Comparison of ENCODE assay signal across 11 cellular contexts in genomic region chr11:76459299-76459698, GRCh38. TPM values are rescaled to one million over a fixed set of nuclear protein-coding genes. Genes with fewer than 3 reads are reported as not detected.
DNase-seq lines count a peak whose midpoint lies in the region; ATAC-seq, FAIRE-seq and TF ChIP-seq lines count a peak whose summit lies in the region.
"Had no signal": no experiment of that assay in that cellular context is flagged by ENCODE, and none has a peak within 500 bp of the region (broad histone marks: within the 10 kb centered on the region; RNA-seq: fewer than 3 reads in every experiment).

No MANE protein-coding gene starts in this region.

- H3K36me3 ChIP-seq in OCI-LY1 (ENCODE audit: insufficient read depth, low read length) = peaks cover 50% of the 10 kb centered on the region; the same call in 1 of the 2 replicates
- H3K36me3 ChIP-seq in endothelial cell of umbilical vein (ENCODE audit: control insufficient read depth in 2 of 2, extremely low read depth in 1 of 2, insufficient read depth in 2 of 2, low read length in 2 of 2) = peaks cover 3 to 10% of the 10 kb centered on the region in 2 experiments
- H3K36me3 ChIP-seq in small intestine (ENCODE audit: control insufficient read depth in 2 of 2, insufficient read depth in 2 of 2, low read length in 2 of 2) = peaks cover 0 to 3% of the 10 kb centered on the region in 2 donors

- no peaks in the 10 kb centered on the region for H4K20me1 ChIP-seq in OCI-LY1 (ENCODE audit: insufficient read depth, low read length)
- peaks cover 2% of the 10 kb centered on the region for H4K20me1 ChIP-seq in endothelial cell of umbilical vein (replicated peaks; ENCODE audit: control insufficient read depth, extremely low read depth, insufficient read depth, low read length)

- H3K27ac ChIP-seq in OCI-LY1 (ENCODE audit: low read depth, low read length, poor library complexity, severe bottlenecking) = no peak overlapping the region
- H3K27ac ChIP-seq in endothelial cell of umbilical vein (ENCODE audit: insufficient read depth, low read depth, low read length) = no peak overlapping the region
- H3K27ac ChIP-seq in small intestine (ENCODE audit: low read depth in 1 of 2, low read length in 1 of 2) = no peak overlapping the region

- no peak overlapping the region for H2AFZ ChIP-seq in OCI-LY1 (ENCODE audit: low read length)
- H2AFZ ChIP-seq in endothelial cell of umbilical vein (ENCODE audit: low read depth, low read length) = no peak overlapping the region

- H3K9me3 ChIP-seq in OCI-LY1 (ENCODE audit: low read length) (no peaks in the 10 kb centered on the region), endothelial cell of umbilical vein (replicated peaks; ENCODE audit: control insufficient read depth, insufficient read depth, low read length) (no peaks in the 10 kb centered on the region), small intestine (ENCODE audit: control insufficient read depth, low read depth) (no peaks in the 10 kb centered on the region)

- H3K9me1 ChIP-seq in endothelial cell of umbilical vein (replicated peaks; ENCODE audit: control insufficient read depth, extremely low read depth, insufficient read depth, low read length) = no peaks in the 10 kb centered on the region

- no peak for ATAC-seq in GM21360 (IDR thresholded peaks at IDR 0.05; ENCODE audit: unreplicated experiment)
- no peak for ATAC-seq in HG03139 (IDR thresholded peaks at IDR 0.05; ENCODE audit: unreplicated experiment)

- intact Hi-C loops in endothelial cell of umbilical vein (cut with micrococcal nuclease) = no loop called here

- no peaks in the 10 kb centered on the region for H3F3A ChIP-seq in OCI-LY1 (ENCODE audit: insufficient read depth, low read length)

- H3K9ac ChIP-seq in OCI-LY1 (ENCODE audit: low read length) = no peak overlapping the region
- no peak overlapping the region for H3K9ac ChIP-seq in endothelial cell of umbilical vein (replicated peaks; ENCODE audit: extremely low read depth, insufficient read depth, low read length)

- H3K4me2 ChIP-seq in OCI-LY1 (ENCODE audit: low read length) (no peak overlapping the region), endothelial cell of umbilical vein (ENCODE audit: insufficient read depth, low read length) (no peak overlapping the region)

- WGBS in small intestine, 3 donors = 65 to 82% (median 78%) methylated on average over 4 of the region's 4 CpGs

- H3K79me2 ChIP-seq in OCI-LY1 (ENCODE audit: insufficient read depth, low read length) (no peaks in the 10 kb centered on the region), endothelial cell of umbilical vein (ENCODE audit: control insufficient read depth, insufficient read depth, low read length) (no peaks in the 10 kb centered on the region)

- H3K9me2 ChIP-seq in OCI-LY1 (ENCODE audit: low read depth, low read length) = no peaks in the 10 kb centered on the region

- no peaks in the 10 kb centered on the region for H3K4me1 ChIP-seq in OCI-LY1 (ENCODE audit: insufficient read depth, low read length, severe bottlenecking)
- no peaks in the 10 kb centered on the region for H3K4me1 ChIP-seq in endothelial cell of umbilical vein (ENCODE audit: control insufficient read depth, extremely low read depth, insufficient read depth, low read length)
- H3K4me1 ChIP-seq in small intestine (ENCODE audit: control insufficient read depth in 2 of 2, insufficient read depth in 1 of 2, low read depth in 1 of 2, low read length in 1 of 2) = no peaks in the 10 kb centered on the region

- no TSS peak for BruUV-seq in endothelial cell of umbilical vein (replicated peaks; lab: Mats Ljungman, UMichigan)

- peak; percentile 30 for DNase-seq in NCI-H510A treated with DMSO at 0.1 percent for 48 hours (lab: John Stamatoyannopoulos, UW)
- DNase-seq in NCI-H510A (lab: John Stamatoyannopoulos, UW) = no peak
- peak; percentile 14 for DNase-seq in endothelial cell of umbilical vein (ENCODE audit: low read depth, low spot score)
- peak; percentile 21 for DNase-seq in small intestine
- no peak for DNase-seq in NCI-H2029 treated with DMSO at 0.1 percent for 48 hours (lab: John Stamatoyannopoulos, UW)
- DNase-seq: activated CD4-positive, alpha-beta T cell treated with anti-CD3 and anti-CD28 coated beads, Interleukin-2, amount 50 U/mL, for 4 hours; effector CD4-positive, alpha-beta T cell; NCI-H446 treated with DMSO at 0.1 percent for 48 hours had no signal

- dilution Hi-C loops in endothelial cell of umbilical vein (cut with MboI; ENCODE audit: extremely low pct_ligation_motif_present, low sequenced_read_pairs) = no loop called here

- H3K27me3 ChIP-seq in OCI-LY1 (ENCODE audit: insufficient read depth, low read length) = no peaks in the 10 kb centered on the region
- H3K27me3 ChIP-seq in endothelial cell of umbilical vein (ENCODE audit: control insufficient read depth in 2 of 2, insufficient read depth in 2 of 2, low read length in 2 of 2) = no peaks in the 10 kb centered on the region
- H3K27me3 ChIP-seq in small intestine (ENCODE audit: control insufficient read depth in 2 of 2, insufficient read depth in 2 of 2, low read length in 2 of 2) = no peaks in the 10 kb centered on the region

- POLR2A ChIA-PET in endothelial cell of umbilical vein (lab: Charles Lee) = no interaction called here

- TF ChIP-seq POLR2A in endothelial cell of umbilical vein (IDR thresholded peaks at IDR 0.05; ENCODE audit: low read depth, low read length) = no peak

- FAIRE-seq in endothelial cell of umbilical vein (lab: Jason Lieb, UNC) = peak; percentile 42
- no peak for FAIRE-seq in small intestine (lab: Jason Lieb, UNC)

- TF ChIP-seq CTCF in OCI-LY1 (IDR thresholded peaks at IDR 0.05; ENCODE audit: low read length) (peak; percentile 27; the same call in 1 of the 2 replicates), endothelial cell of umbilical vein (IDR thresholded peaks at IDR 0.05; ENCODE audit: extremely low read depth in 1 of 2, insufficient read depth in 1 of 2, low read depth in 1 of 2, low read length in 2 of 2) (peak; percentile 15 to 26)

- H3K4me3 ChIP-seq in OCI-LY1 (ENCODE audit: low read depth, low read length, poor library complexity, severe bottlenecking) (no peak overlapping the region), endothelial cell of umbilical vein (replicated peaks in 1 of 3; ENCODE audit: insufficient read depth in 1 of 3, low read depth in 1 of 3, low read length in 3 of 3) (no peak overlapping the region), small intestine (ENCODE audit: low read depth in 1 of 2, low read length in 2 of 2) (no peak overlapping the region)

- CTCF ChIA-PET in endothelial cell of umbilical vein (lab: Charles Lee) = interaction anchor here (1.0 to 1.6 kb wide), 2 partner anchors 18 to 25 kb away, joined by 3 to 4 read pairs; no protein-coding TSS in a partner anchor

TF ChIP-seq in endothelial cell of umbilical vein, 7 proteins besides CTCF, POLR2A, EP300 and RAD21:
- no peak for TF ChIP-seq POLR2AphosphoS5 (IDR thresholded peaks at IDR 0.05; ENCODE audit: insufficient read depth, low read depth, low read length)
- no peak for TF ChIP-seq JUN (IDR thresholded peaks at IDR 0.05; ENCODE audit: borderline replicate concordance, insufficient read depth, insufficient read length, low read depth)

RNA-seq across cellular contexts. Expression of gene EMSY, which starts 14.5 kb away (rescaled TPM):
- 23.4 and 25.7 TPM in 2 replicates for total RNA-seq in endothelial cell of umbilical vein
- polyA plus RNA-seq in endothelial cell of umbilical vein (18.3 and 19.2 TPM in 2 replicates), small intestine (1 to 10 TPM; 3.8 to 6.8 (median 5.4) TPM)
- polyA plus RNA-seq in endothelial cell of umbilical vein (2011; cell fraction: cytosol; rRNA removed) = 15.3 and 15.5 TPM in 2 replicates
- polyA plus RNA-seq in endothelial cell of umbilical vein (2011; cell fraction: nucleus; rRNA removed) = 51.3 and 57.0 TPM in 2 replicates
- 15.3 and 17.6 TPM in 2 replicates for polyA plus RNA-seq in endothelial cell of umbilical vein (2012)
- polyA minus RNA-seq in endothelial cell of umbilical vein = 37.6 and 41.7 TPM in 2 replicates
- polyA minus RNA-seq in endothelial cell of umbilical vein (2011; cell fraction: cytosol; rRNA and poly(A)+ RNA removed) = 12.8 TPM
- 83.3 and 104 TPM in 2 replicates for polyA minus RNA-seq in endothelial cell of umbilical vein (2011; cell fraction: nucleus; rRNA and poly(A)+ RNA removed)

Comparison
In these comparisons a context has a peak if more than half of its experiments do, and no peak if none do; other contexts are left out.
1. DNase-seq: peak in NCI-H510A treated with DMSO at 0.1 percent for 48 hours (single experiment), endothelial cell of umbilical vein (single experiment) and small intestine (single experiment); none in NCI-H510A (single experiment) and NCI-H2029 treated with DMSO at 0.1 percent for 48 hours (single experiment).